12 cellular contexts compared by ENCODE assay signal in the genomic region with DNA sequence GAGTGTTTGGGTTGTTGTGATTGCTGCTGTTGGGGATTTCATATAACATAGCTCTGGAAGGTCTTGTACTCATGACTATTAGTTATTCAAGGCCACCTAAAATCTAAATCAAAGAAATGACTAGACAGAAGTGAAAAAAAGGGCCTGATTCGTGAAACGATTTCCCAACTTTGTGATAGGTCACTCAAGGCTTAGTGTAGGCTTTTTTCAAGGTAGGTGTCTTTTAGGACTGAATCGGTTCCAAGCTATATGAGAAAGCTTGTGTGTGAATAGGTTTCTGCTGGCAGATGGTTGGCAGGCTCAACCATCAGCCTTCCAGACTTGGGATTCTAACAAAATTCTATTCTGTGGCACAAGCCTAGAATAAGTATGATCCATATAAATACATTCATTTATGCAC.
DNase-seq lines count a peak whose midpoint lies in the region; ATAC-seq and TF ChIP-seq lines count a peak whose summit lies in the region.
"Had no signal": no experiment of that assay in that cellular context is flagged by ENCODE, and none has a peak within 500 bp of the region (broad histone marks: within the 10 kb centered on the region; RNA-seq: fewer than 3 reads in every experiment).

No MANE protein-coding gene starts in this region.

- H3K4me1 ChIP-seq in muscle layer of duodenum (ENCODE audit: control insufficient read depth in 1 of 2, insufficient read depth in 2 of 2, low read length in 2 of 2) (peaks cover 7 to 14% of the 10 kb centered on the region in 2 donors), tibial artery (peaks cover 0 to 42% (median 12%) of the 10 kb centered on the region in 4 donors)

- H3K36me3 ChIP-seq in muscle layer of duodenum (ENCODE audit: control insufficient read depth in 1 of 2, insufficient read depth in 2 of 2, low read length in 2 of 2) (no peaks in the 10 kb centered on the region), tibial artery (no peaks in the 10 kb centered on the region)

- no peak for TF ChIP-seq CTCF in tibial artery (IDR thresholded peaks at IDR 0.05)

- intact Hi-C loops in tibial artery (cut with DNase I; ENCODE audit: low total_unique reads), result no loop called here

- no peak for ATAC-seq in stimulated activated naive B cell treated with anti-CD40 and anti-IgM and Interleukin-4, amounts not matched to agents 10 μg/mL and 1 μg/mL and 100 μg/mL, for 72 hours (replicated peaks)

- no peak overlapping the region for H3K4me3 Mint-ChIP-seq in stimulated activated naive B cell treated with anti-CD40 and anti-IgM and Interleukin-4, amounts not matched to agents 10 μg/mL and 1 μg/mL and 100 μg/mL, for 72 hours

- H3K27ac ChIP-seq in cingulate gyrus (ENCODE audit: low read depth, low read length), result peak overlapping the region; percentile 88
- H3K27ac ChIP-seq in muscle layer of duodenum (ENCODE audit: low read length), result peak overlapping the region; percentile 20
- H3K27ac ChIP-seq in tibial artery, result peak overlapping the region; percentile 54 to 63
- H3K27ac ChIP-seq: 22Rv1 had no signal

- H3K9me3 ChIP-seq in muscle layer of duodenum (ENCODE audit: control insufficient read depth in 1 of 2, low read length in 2 of 2), result no peaks in the 10 kb centered on the region
- no peaks in the 10 kb centered on the region for H3K9me3 ChIP-seq in tibial artery
- H3K9me3 ChIP-seq: SK-N-SH had no signal

- DNase-seq in DMS 273 (lab: John Stamatoyannopoulos, UW; ENCODE audit: unreplicated experiment), result peak; percentile 41
- DNase-seq in DMS 273 treated with DMSO at 0.1 percent for 48 hours (lab: John Stamatoyannopoulos, UW), result no peak
- DNase-seq in tibial artery, result no peak
- no peak for DNase-seq in SK-N-DZ (ENCODE audit: low spot score)
- no peak for DNase-seq in stimulated activated naive B cell treated with anti-CD40 and anti-IgM and Interleukin-4, amounts not matched to agents 10 μg/mL and 1 μg/mL and 100 μg/mL, for 72 hours
- no peak for DNase-seq in NCI-H524 treated with DMSO at 0.1 percent for 48 hours (lab: John Stamatoyannopoulos, UW)
- DNase-seq: MG63, midbrain had no signal

- no peaks in the 10 kb centered on the region for H3K36me3 Mint-ChIP-seq in stimulated activated naive B cell treated with anti-CD40 and anti-IgM and Interleukin-4, amounts not matched to agents 10 μg/mL and 1 μg/mL and 100 μg/mL, for 72 hours

- H3K27ac Mint-ChIP-seq in stimulated activated naive B cell treated with anti-CD40 and anti-IgM and Interleukin-4, amounts not matched to agents 10 μg/mL and 1 μg/mL and 100 μg/mL, for 72 hours, result no peak overlapping the region

- peaks cover 0 to 8% of the 10 kb centered on the region in 2 donors for H3K4me1 Mint-ChIP-seq in stimulated activated naive B cell treated with anti-CD40 and anti-IgM and Interleukin-4, amounts not matched to agents 10 μg/mL and 1 μg/mL and 100 μg/mL, for 72 hours

- H3K9me3 Mint-ChIP-seq in stimulated activated naive B cell treated with anti-CD40 and anti-IgM and Interleukin-4, amounts not matched to agents 10 μg/mL and 1 μg/mL and 100 μg/mL, for 72 hours, result no peaks in the 10 kb centered on the region

- H3K27me3 Mint-ChIP-seq in stimulated activated naive B cell treated with anti-CD40 and anti-IgM and Interleukin-4, amounts not matched to agents 10 μg/mL and 1 μg/mL and 100 μg/mL, for 72 hours, result peaks cover 0 to 5% of the 10 kb centered on the region in 2 donors

- H3K4me3 ChIP-seq in muscle layer of duodenum (ENCODE audit: low read depth in 1 of 2, low read length in 2 of 2) (peak overlapping the region in 1 of 2 donors; percentile 9), tibial artery (no peak overlapping the region)
- H3K4me3 ChIP-seq: MG63 had no signal

- H3K27me3 ChIP-seq in muscle layer of duodenum (ENCODE audit: low read depth, low read length) (no peaks in the 10 kb centered on the region), tibial artery (no peaks in the 10 kb centered on the region)
- H3K27me3 ChIP-seq: MG63 had no signal

Comparison
In these comparisons a context has a peak if more than half of its experiments do, and no peak if none do; other contexts are left out.
1. H3K27ac ChIP-seq: peak in every context shown above with its lines; median percentile 88 in cingulate gyrus; 58 in tibial artery; 20 in muscle layer of duodenum.